Comparison of ENCODE assay signal across 11 cellular contexts in the genomic region with DNA sequence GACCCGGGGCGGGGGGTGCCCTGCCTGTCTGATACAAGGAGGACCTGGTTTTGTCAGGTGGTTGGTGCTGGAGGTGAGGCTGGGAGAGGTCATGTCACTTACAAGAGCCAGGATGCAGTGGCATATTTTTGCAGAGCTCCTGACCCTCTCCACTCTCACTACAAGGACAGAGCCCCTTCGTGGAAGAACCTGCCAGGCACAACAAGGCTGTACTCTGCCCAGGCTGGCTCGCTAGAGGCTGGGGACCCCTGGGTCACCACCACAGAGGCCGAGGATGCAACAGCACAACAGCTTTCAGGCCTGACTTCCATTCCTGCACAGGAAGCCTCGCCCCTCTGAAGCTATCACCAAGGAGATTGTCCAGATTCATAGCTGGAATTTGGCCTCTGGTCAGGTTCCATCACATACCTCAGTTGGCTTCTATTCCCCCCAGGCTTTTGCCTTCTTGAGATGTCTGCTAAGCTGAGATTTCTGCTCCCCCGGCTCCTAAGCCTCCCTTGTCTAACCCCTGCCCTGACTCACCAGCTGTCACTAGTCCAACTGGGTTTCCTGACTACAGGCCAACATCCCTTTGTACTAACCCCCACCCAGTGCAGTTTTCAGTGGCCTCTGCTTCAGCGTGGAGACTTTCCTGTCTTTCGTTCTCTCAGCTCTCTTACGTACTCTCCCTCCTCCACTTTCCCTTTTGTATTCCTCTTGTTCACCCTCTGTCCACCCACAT.
DNase-seq lines count a peak whose midpoint lies in the region; ATAC-seq and TF ChIP-seq lines count a peak whose summit lies in the region.
"Had no signal": no experiment of that assay in that cellular context is flagged by ENCODE, and none has a peak within 500 bp of the region (broad histone marks: within the 10 kb centered on the region; RNA-seq: fewer than 3 reads in every experiment).

No MANE protein-coding gene starts in this region.

- intact Hi-C loops in Right ventricle myocardium inferior (cut with DNase I) (no loop called here), cardiac septum (cut with DNase I) (loop anchor here (1.0 kb wide), 1 partner anchor 36 kb away; no protein-coding TSS in a partner anchor)
- intact Hi-C loops in CD4-positive, alpha-beta memory T cell (cut with micrococcal nuclease), result no loop called here

- H3K27ac Mint-ChIP-seq in nephron, result peak overlapping the region; percentile 51 to 85 (median 77)
- no peak overlapping the region for H3K27ac Mint-ChIP-seq in CD4-positive, alpha-beta memory T cell
- H3K27ac Mint-ChIP-seq: GM23338 had no signal

- no peaks in the 10 kb centered on the region for H3K36me3 Mint-ChIP-seq in nephron (ENCODE audit: low read depth)
- peaks cover 16 to 32% of the 10 kb centered on the region in 2 donors for H3K36me3 Mint-ChIP-seq in CD4-positive, alpha-beta memory T cell

- H3K4me1 Mint-ChIP-seq in nephron, result peaks cover 40% of the 10 kb centered on the region
- H3K4me1 Mint-ChIP-seq in CD4-positive, alpha-beta memory T cell, result no peaks in the 10 kb centered on the region

- no peak for DNase-seq in Right ventricle myocardium inferior (ENCODE audit: missing footprints)
- DNase-seq in cardiac septum (ENCODE audit: low spot score), result no peak
- peak; percentile 99 for DNase-seq in fibroblast of pulmonary artery (ENCODE audit: low read depth)
- DNase-seq in RPMI8226, result no peak
- DNase-seq in CD4-positive, alpha-beta memory T cell, result no peak
- DNase-seq: stimulated activated CD4-positive, alpha-beta T cell treated with anti-CD3 and anti-CD28 coated beads, Interleukin-12 subunit alpha, Interleukin-12 subunit beta, amount 100 ng/mL, for 4 hours had no signal

- no peaks in the 10 kb centered on the region for H3K4me1 ChIP-seq in CD4-positive, alpha-beta memory T cell (ENCODE audit: insufficient read depth, low read length)

- no peak overlapping the region for H3K4me3 ChIP-seq in fibroblast of pulmonary artery (replicated peaks; ENCODE audit: low read depth, low read length)
- no peak overlapping the region for H3K4me3 ChIP-seq in CD4-positive, alpha-beta memory T cell (ENCODE audit: low read length in 2 of 2)
- H3K4me3 ChIP-seq: BLaER1 treated with 17β-estradiol and CSF1 and Interleukin-3, amounts not matched to agents 10 nM and 100 nM; GM23338 had no signal

- no peaks in the 10 kb centered on the region for H3K9me3 ChIP-seq in CD4-positive, alpha-beta memory T cell (ENCODE audit: control insufficient read depth in 1 of 2, low read length in 2 of 2)
- H3K9me3 ChIP-seq: BLaER1 treated with 17β-estradiol and CSF1 and Interleukin-3, amounts not matched to agents 10 nM and 100 nM had no signal

- H3K27ac ChIP-seq in CD4-positive, alpha-beta memory T cell (ENCODE audit: low read depth, low read length), result no peak overlapping the region
- H3K27ac ChIP-seq: BLaER1 treated with 17β-estradiol and CSF1 and Interleukin-3, amounts not matched to agents 10 nM and 100 nM had no signal

- POLR2A ChIA-PET in CD4-positive, alpha-beta memory T cell (lab: Charles Lee; ENCODE audit: partially characterized antibody), result no interaction called here

- TF ChIP-seq CTCF in fibroblast of pulmonary artery (IDR thresholded peaks at IDR 0.05; ENCODE audit: low read length, missing control alignments), result no peak
- no peak for TF ChIP-seq CTCF in nephron (IDR thresholded peaks at IDR 0.05; ENCODE audit: unreplicated experiment in 3 of 3)

- CTCF ChIA-PET in CD4-positive, alpha-beta memory T cell (lab: Charles Lee; ENCODE audit: partially characterized antibody), result no interaction called here

- ATAC-seq in Right ventricle myocardium inferior (peak; percentile 92), GM18867 (IDR thresholded peaks at IDR 0.05; ENCODE audit: unreplicated experiment) (no peak), GM21528 (IDR thresholded peaks at IDR 0.05; ENCODE audit: low FRiP score, unreplicated experiment) (no peak)
- ATAC-seq: GM23338 had no signal

- H3K36me3 ChIP-seq in CD4-positive, alpha-beta memory T cell (ENCODE audit: insufficient read depth, low read length), result no peaks in the 10 kb centered on the region

- H3K27me3 ChIP-seq in CD4-positive, alpha-beta memory T cell (ENCODE audit: insufficient read depth, low read length), result no peaks in the 10 kb centered on the region
- H3K27me3 ChIP-seq: BLaER1 treated with 17β-estradiol and CSF1 and Interleukin-3, amounts not matched to agents 10 nM and 100 nM had no signal

- no peaks in the 10 kb centered on the region for H3K9me3 Mint-ChIP-seq in nephron
- H3K9me3 Mint-ChIP-seq in CD4-positive, alpha-beta memory T cell, result no peaks in the 10 kb centered on the region
- H3K9me3 Mint-ChIP-seq: GM23338 had no signal

- H3K4me3 Mint-ChIP-seq in nephron, result peak overlapping the region in 1 of 3 experiments; percentile 10
- no peak overlapping the region for H3K4me3 Mint-ChIP-seq in CD4-positive, alpha-beta memory T cell
- H3K4me3 Mint-ChIP-seq: GM23338 had no signal

- H3K27me3 Mint-ChIP-seq in nephron (ENCODE audit: low read depth), result no peaks in the 10 kb centered on the region
- no peaks in the 10 kb centered on the region for H3K27me3 Mint-ChIP-seq in CD4-positive, alpha-beta memory T cell

Comparison
In these comparisons a context has a peak if more than half of its experiments do, and no peak if none do; other contexts are left out.
1. H3K27ac Mint-ChIP-seq: peak in nephron (3 of 3); none in CD4-positive, alpha-beta memory T cell (0 of 7).